Comparison of ENCODE assay signal across 19 cellular contexts in the genomic region with DNA sequence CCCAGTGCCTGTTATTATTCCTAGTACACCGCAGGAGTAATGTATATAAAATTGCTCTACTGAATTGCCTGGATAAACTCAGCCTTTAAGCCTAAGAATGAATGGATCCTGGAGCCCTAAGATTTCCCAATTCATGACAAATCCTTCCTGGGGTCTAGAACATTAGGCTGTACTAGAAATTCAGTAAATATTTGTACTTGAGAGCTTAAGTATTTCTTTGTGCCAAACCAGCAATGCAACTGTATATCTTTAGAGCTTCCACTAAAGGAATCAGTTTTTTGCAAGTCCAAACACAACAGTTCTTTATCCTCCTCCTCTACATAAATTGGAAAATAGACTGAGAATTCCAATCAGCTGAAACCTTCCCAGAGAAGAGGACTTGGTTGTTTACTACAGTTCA.
"Had no signal": no experiment of that assay in that cellular context is flagged by ENCODE, and none has a peak within 500 bp of the region (broad histone marks: within the 10 kb centered on the region; RNA-seq: fewer than 3 reads in every experiment).

No MANE protein-coding gene starts in this region.

- H3K27me3 ChIP-seq: left lung, tibial nerve had no signal

- DNase-seq: activated CD4-positive, alpha-beta memory T cell treated with anti-CD3 and anti-CD28 coated beads, Interleukin-2, amount 10 ng/mL, durations not matched to agents 7 days and 5 days; activated CD4-positive, alpha-beta T cell treated with anti-CD3 and anti-CD28 coated beads, Interleukin-2, amount 10 ng/mL, durations not matched to agents 24 days and 14 days; activated CD8-positive, alpha-beta memory T cell treated with anti-CD3 and anti-CD28 coated beads, Interleukin-2, amount 50 U/mL, for 48 hours; activated gamma-delta T cell; activated naive CD4-positive, alpha-beta T cell treated with anti-CD3 and anti-CD28 coated beads, Interleukin-2, amount 10 ng/mL, durations not matched to agents 7 days and 5 days; activated naive CD8-positive, alpha-beta T cell treated with anti-CD3 and anti-CD28 coated beads, Interleukin-2, amount 10 ng/mL, durations not matched to agents 7 days and 5 days; activated T-cell treated with anti-CD3 and anti-CD28 coated beads, Interleukin-2, amount 50 U/mL, for 24 hours; amygdala; central memory CD4-positive, alpha-beta T cell; foreskin melanocyte; left lung; lower lobe of right lung; mucosa of descending colon; posterior cingulate gyrus; right cardiac atrium; stimulated activated CD4-positive, alpha-beta T cell treated with anti-CD3 and anti-CD28 coated beads, Interleukin-2, amount 100 ng/mL, for 48 hours; stimulated activated naive CD4-positive, alpha-beta T cell treated with Interleukin-2 at 50 U/mL for 16 hours had no signal

- H3K36me3 ChIP-seq: left lung, lower lobe of right lung, tibial nerve had no signal

- ATAC-seq: activated CD4-positive, CD25-positive, alpha-beta regulatory T cell treated with anti-CD3 and anti-CD28 coated beads, Interleukin-2, amount 50 U/mL, for 24 hours; left lung; lower lobe of right lung; mucosa of descending colon; right cardiac atrium had no signal

- H3K4me3 ChIP-seq: left lung, lower lobe of right lung, mucosa of descending colon, tibial nerve had no signal

- H3K27ac ChIP-seq: left lung, lower lobe of right lung had no signal

- H3K9me3 ChIP-seq: left lung, lower lobe of right lung, mucosa of descending colon, tibial nerve had no signal
